Comparison of ENCODE assay signal across 12 cellular contexts in the genomic region with DNA sequence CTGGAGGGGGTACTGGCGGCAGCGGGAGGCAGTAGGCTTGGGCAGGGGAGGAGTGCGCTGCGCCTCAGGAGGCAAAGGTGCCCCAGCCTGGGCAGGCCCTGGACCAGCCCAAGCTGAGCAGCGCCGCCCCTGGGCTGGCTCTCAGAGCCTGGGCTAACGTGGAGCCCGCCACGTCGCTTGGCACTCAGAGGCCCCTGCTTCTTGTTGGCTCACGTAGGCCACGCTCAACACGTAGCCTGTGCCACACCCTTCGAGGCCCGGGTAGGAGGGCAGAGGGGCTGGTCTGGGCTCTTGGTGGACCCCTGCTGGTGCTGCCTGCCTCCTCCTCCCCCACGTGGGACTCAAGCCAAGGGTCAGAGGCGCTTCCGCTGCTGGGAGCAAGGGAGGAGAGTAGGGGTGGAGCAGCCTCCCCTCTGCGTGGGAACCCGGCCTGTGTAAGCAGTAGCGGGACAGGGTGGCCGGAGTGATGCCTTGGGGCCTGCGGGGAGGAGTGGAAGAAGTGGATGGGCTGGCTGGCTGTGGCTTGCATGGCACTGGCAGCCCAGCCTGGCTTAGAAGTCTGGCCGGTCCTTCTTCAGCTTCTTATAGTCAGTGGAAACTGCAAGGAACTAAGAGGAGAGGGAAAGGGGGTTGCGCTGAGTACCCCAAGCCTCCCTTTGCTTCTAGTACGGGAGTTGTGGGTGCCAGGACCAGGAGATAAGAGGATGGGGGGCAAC. TPM values are rescaled to one million over a fixed set of nuclear protein-coding genes. Genes with fewer than 3 reads are reported as not detected.
DNase-seq lines count a peak whose midpoint lies in the region; ATAC-seq and TF ChIP-seq lines count a peak whose summit lies in the region.
"Had no signal": no experiment of that assay in that cellular context is flagged by ENCODE, and none has a peak within 500 bp of the region (broad histone marks: within the 10 kb centered on the region; RNA-seq: fewer than 3 reads in every experiment).

No MANE protein-coding gene starts in this region.

- peak; percentile 61 for DNase-seq in Daoy (ENCODE audit: low read depth)
- DNase-seq in NCI-H526 treated with DMSO at 0.1 percent for 48 hours (lab: John Stamatoyannopoulos, UW) = peak; percentile 64
- no peak for DNase-seq in esophagus squamous epithelium (lab: John Stamatoyannopoulos, UW)
- peak; percentile 90 for DNase-seq in osteoblast (ENCODE audit: insufficient read length, low spot score, missing footprints)
- no peak for DNase-seq in CD8-positive, alpha-beta memory T cell
- no peak for DNase-seq in RPMI8226
- DNase-seq: activated CD4-positive, alpha-beta T cell treated with anti-CD3 and anti-CD28 coated beads, Interleukin-2, amount 10 ng/mL, durations not matched to agents 24 days and 14 days; GF-D8 had no signal

- H3K79me2 ChIP-seq in osteoblast (ENCODE audit: insufficient read depth, low read length) = peaks cover 31% of the 10 kb centered on the region

- H3K4me3 ChIP-seq in esophagus squamous epithelium = peak overlapping the region in 3 of 4 donors; percentile 26 to 45 (median 44)
- no peak overlapping the region for H3K4me3 ChIP-seq in osteoblast (ENCODE audit: insufficient read depth, low read length)
- H3K4me3 ChIP-seq in CD8-positive, alpha-beta memory T cell (ENCODE audit: low read length) = no peak overlapping the region
- H3K4me3 ChIP-seq: HAP-1 had no signal

- CTCF ChIA-PET in CD8-positive, alpha-beta memory T cell (lab: Charles Lee) = no interaction called here

- peaks cover 61 to 100% (median 61%) of the 10 kb centered on the region in 3 donors for H3K4me1 ChIP-seq in esophagus squamous epithelium
- peaks cover 55% of the 10 kb centered on the region for H3K4me1 ChIP-seq in osteoblast (ENCODE audit: insufficient read depth, low read length)
- peaks cover 50% of the 10 kb centered on the region for H3K4me1 ChIP-seq in CD8-positive, alpha-beta memory T cell (ENCODE audit: insufficient read depth, low read length)

- H2AFZ ChIP-seq in osteoblast (ENCODE audit: low read length) = no peak overlapping the region

- no peak for ATAC-seq in GM19351 (IDR thresholded peaks at IDR 0.05; ENCODE audit: unreplicated experiment)
- ATAC-seq in GM21786 (IDR thresholded peaks at IDR 0.05; ENCODE audit: unreplicated experiment) = no peak
- ATAC-seq: naive thymus-derived CD4-positive, alpha-beta T cell had no signal

- H3K27me3 Mint-ChIP-seq in CD8-positive, alpha-beta memory T cell = peaks cover 29 to 38% of the 10 kb centered on the region in 2 donors

- H4K20me1 ChIP-seq in osteoblast (ENCODE audit: insufficient read depth, low read length) = peaks cover 45% of the 10 kb centered on the region

- H3K9me3 Mint-ChIP-seq in CD8-positive, alpha-beta memory T cell = no peaks in the 10 kb centered on the region
- H3K9me3 Mint-ChIP-seq: activated CD4-positive, alpha-beta T cell treated with anti-CD3 and anti-CD28 coated beads, Interleukin-2, amount 10 ng/mL, durations not matched to agents 24 days and 14 days; naive thymus-derived CD4-positive, alpha-beta T cell had no signal

- H3K4me1 Mint-ChIP-seq in CD8-positive, alpha-beta memory T cell = peaks cover 32 to 54% (median 51%) of the 10 kb centered on the region in 3 donors

- WGBS in esophagus squamous epithelium, 2 donors = 54 to 68% methylated on average over 10 of the region's 26 CpGs

- TF ChIP-seq CTCF in esophagus squamous epithelium (IDR thresholded peaks at IDR 0.05) (no peak), osteoblast (IDR thresholded peaks at IDR 0.05; ENCODE audit: extremely low read depth, low read depth, low read length) (no peak)

- H3K4me3 Mint-ChIP-seq in CD8-positive, alpha-beta memory T cell = no peak overlapping the region
- H3K4me3 Mint-ChIP-seq: activated CD4-positive, alpha-beta T cell treated with anti-CD3 and anti-CD28 coated beads, Interleukin-2, amount 10 ng/mL, durations not matched to agents 24 days and 14 days had no signal

- H3K36me3 ChIP-seq in esophagus squamous epithelium (peaks cover 15 to 43% (median 31%) of the 10 kb centered on the region in 3 donors), osteoblast (ENCODE audit: insufficient read depth, low read length) (peaks cover 37% of the 10 kb centered on the region)
- H3K36me3 ChIP-seq in CD8-positive, alpha-beta memory T cell (ENCODE audit: insufficient read depth, low read length) = peaks cover 21% of the 10 kb centered on the region

- no peaks in the 10 kb centered on the region for H3K9me3 ChIP-seq in esophagus squamous epithelium
- H3K9me3 ChIP-seq in osteoblast (ENCODE audit: low read depth, low read length) = no peaks in the 10 kb centered on the region
- H3K9me3 ChIP-seq in CD8-positive, alpha-beta memory T cell (ENCODE audit: low read length) = no peaks in the 10 kb centered on the region
- H3K9me3 ChIP-seq: HAP-1 had no signal

- peaks cover 13 to 38% (median 16%) of the 10 kb centered on the region in 3 donors for H3K36me3 Mint-ChIP-seq in CD8-positive, alpha-beta memory T cell

- POLR2A ChIA-PET in CD8-positive, alpha-beta memory T cell (lab: Charles Lee) = no interaction called here

- intact Hi-C loops in esophagus squamous epithelium (cut with DNase I) = no loop called here

- H3K27ac ChIP-seq in esophagus squamous epithelium = peak overlapping the region; percentile 39 to 79 (median 66)
- H3K27ac ChIP-seq in osteoblast (ENCODE audit: low read depth, low read length) = peak overlapping the region; percentile 72
- no peak overlapping the region for H3K27ac ChIP-seq in CD8-positive, alpha-beta memory T cell (ENCODE audit: low read depth, low read length)

- H3K27ac Mint-ChIP-seq in CD8-positive, alpha-beta memory T cell = peak overlapping the region in 1 of 8 donors; percentile 33
- H3K27ac Mint-ChIP-seq: activated CD4-positive, alpha-beta T cell treated with anti-CD3 and anti-CD28 coated beads, Interleukin-2, amount 10 ng/mL, durations not matched to agents 24 days and 14 days; naive thymus-derived CD4-positive, alpha-beta T cell had no signal

- H3K27me3 ChIP-seq in esophagus squamous epithelium (peaks cover 0 to 53% (median 9%) of the 10 kb centered on the region in 4 donors), osteoblast (ENCODE audit: insufficient read depth, low read length) (peaks cover 14% of the 10 kb centered on the region)
- peaks cover 24% of the 10 kb centered on the region for H3K27me3 ChIP-seq in CD8-positive, alpha-beta memory T cell (ENCODE audit: insufficient read depth, low read length, poor library complexity, severe bottlenecking)

- no peak for TF ChIP-seq POLR2A in esophagus squamous epithelium (IDR thresholded peaks at IDR 0.05)

- H3K4me2 ChIP-seq in osteoblast (ENCODE audit: insufficient read depth, low read length) = no peak overlapping the region

RNA-seq across cellular contexts. Expression of gene SHMT2, which starts 5.7 kb away (rescaled TPM):
- total RNA-seq in Daoy (2014; rRNA removed; shearing (Covaris generic)) = 196 and 236 TPM in 2 replicates
- total RNA-seq in esophagus squamous epithelium (100 to 1,000 TPM in 1 of 4 donors, 10 to 100 TPM in 3; 56.1 to 104 (median 76.6) TPM), osteoblast (384 and 408 TPM in 2 replicates)
- total RNA-seq in CD8-positive, alpha-beta memory T cell = 100 to 1,000 TPM; 349 to 352 TPM
- 34.7 TPM for polyA plus RNA-seq in CD8-positive, alpha-beta memory T cell

RNA-seq across cellular contexts. Expression of gene STAC3, which starts 15.8 kb away (rescaled TPM):
- 0.69 TPM in 1 of 2 replicates, not detected in the other for total RNA-seq in Daoy (2014; rRNA removed; shearing (Covaris generic))
- under 1 TPM; 0.29 to 0.95 (median 0.47) TPM for total RNA-seq in esophagus squamous epithelium
- total RNA-seq in osteoblast = 0.36 and 0.59 TPM in 2 replicates
- total RNA-seq in CD8-positive, alpha-beta memory T cell = 1 to 10 TPM in 1 of 2 experiments, under 1 TPM in 1; 0.96 to 1.4 TPM
- not detected for polyA plus RNA-seq in CD8-positive, alpha-beta memory T cell
- polyA plus RNA-seq: naive thymus-derived CD4-positive, alpha-beta T cell had no signal

RNA-seq across cellular contexts. Expression of gene NXPH4, which starts 18.6 kb away (rescaled TPM):
- 0.33 and 1.7 TPM in 2 replicates for total RNA-seq in Daoy (2014; rRNA removed; shearing (Covaris generic))
- total RNA-seq in esophagus squamous epithelium = 1 to 10 TPM in 2 of 4 donors, under 1 TPM in 2; 0.21 to 5.0 (median 2.5) TPM
- 0.88 and 1.1 TPM in 2 replicates for total RNA-seq in osteoblast
- total RNA-seq in CD8-positive, alpha-beta memory T cell = under 1 TPM; 0.22 to 0.47 TPM
- polyA plus RNA-seq in CD8-positive, alpha-beta memory T cell = not detected
- polyA plus RNA-seq: naive thymus-derived CD4-positive, alpha-beta T cell had no signal

Comparison
In these comparisons a context has a peak if more than half of its experiments do, and no peak if none do; other contexts are left out.
1. DNase-seq: peak in Daoy (single experiment), NCI-H526 treated with DMSO at 0.1 percent for 48 hours (single experiment) and osteoblast (single experiment); none in esophagus squamous epithelium (single experiment), CD8-positive, alpha-beta memory T cell (0 of 5) and RPMI8226 (single experiment).
2. H3K4me3 ChIP-seq: peak in esophagus squamous epithelium (3 of 4); none in osteoblast (single experiment) and CD8-positive, alpha-beta memory T cell (single experiment).